In genomic region chr7:6556196-6556595, GRCh38 we compare ENCODE assay signal across 16 cellular contexts. TPM values are rescaled to one million over a fixed set of nuclear protein-coding genes. Genes with fewer than 3 reads are reported as not detected.
DNase-seq lines count a peak whose midpoint lies in the region; ATAC-seq, FAIRE-seq and TF ChIP-seq lines count a peak whose summit lies in the region.
"Had no signal": no experiment of that assay in that cellular context is flagged by ENCODE, and none has a peak within 500 bp of the region (broad histone marks: within the 10 kb centered on the region; RNA-seq: fewer than 3 reads in every experiment).

No MANE protein-coding gene starts in this region.

- DNase-seq in COLO668 (lab: John Stamatoyannopoulos, UW; ENCODE audit: unreplicated experiment) (peak; percentile 53), RPMI8226 (peak; percentile 58), HepG2 (ENCODE audit: low spot score) (no peak), upper lobe of left lung (no peak), hippocampal formation (lab: John Stamatoyannopoulos, UW) (no peak)
- no peak for DNase-seq in activated CD8-positive, alpha-beta memory T cell treated with anti-CD3 and anti-CD28 coated beads for 24 hours
- DNase-seq: CD4-positive, alpha-beta memory T cell; HCEC 1CT; IMR-90; NCI-H1930; T1000 had no signal

- in situ Hi-C loops in HepG2 (cut with HindIII; ENCODE audit: extremely low pct_ligation_motif_present, low pct_unique_long_range_greater_than_20kb): no loop called here

- intact Hi-C loops in HepG2 (cut with micrococcal nuclease; ENCODE audit: unreplicated experiment): no loop called here

- H3K4me1 ChIP-seq in HepG2 (ENCODE audit: insufficient read depth, low read length): no peaks in the 10 kb centered on the region
- H3K4me1 ChIP-seq in upper lobe of left lung: no peaks in the 10 kb centered on the region

- FAIRE-seq in HepG2 (lab: Jason Lieb, UNC): peak; percentile 51
- FAIRE-seq: islet of Langerhans had no signal

- no peaks in the 10 kb centered on the region for H3K36me3 ChIP-seq in HepG2 (replicated peaks in 1 of 2; ENCODE audit: control insufficient read depth in 1 of 2, insufficient read depth in 2 of 2, low read length in 2 of 2)
- no peaks in the 10 kb centered on the region for H3K36me3 ChIP-seq in upper lobe of left lung

- no peaks in the 10 kb centered on the region for H3K79me2 ChIP-seq in HepG2 (ENCODE audit: insufficient read depth, low read length)

- no peak overlapping the region for H3K4me3 ChIP-seq in GM12875 (ENCODE audit: low read depth, low read length)
- H3K4me3 ChIP-seq in HepG2 (replicated peaks in 1 of 3; ENCODE audit: insufficient read depth in 1 of 3, low read depth in 2 of 3, low read length in 3 of 3): no peak overlapping the region
- H3K4me3 ChIP-seq in upper lobe of left lung: no peak overlapping the region

- H3K27ac ChIP-seq in HepG2 (ENCODE audit: extremely low read length, insufficient read depth, low read length) (no peak overlapping the region), upper lobe of left lung (no peak overlapping the region)

- TF ChIP-seq POLR2A in HepG2 (IDR thresholded peaks at IDR 0.05; ENCODE audit: insufficient read depth in 1 of 2, low read depth in 2 of 2, low read length in 2 of 2) (no peak), upper lobe of left lung (IDR thresholded peaks at IDR 0.05) (no peak)

- BruUV-seq in HepG2 (replicated peaks; lab: Mats Ljungman, UMichigan): no TSS peak

- 50% methylated on average over 2 of the region's 6 CpGs for WGBS in HepG2 (ENCODE audit: low lambda C conversion rate)
- WGBS in upper lobe of left lung, 2 donors: 68 to 100% methylated on average over 2 to 6 of the region's 6 CpGs

- peak; percentile 44; the same call in 1 of the 2 replicates for TF ChIP-seq CTCF in GM12875 (IDR thresholded peaks at IDR 0.05; ENCODE audit: borderline replicate concordance, insufficient read depth, low read depth, low read length)
- peak; percentile 73 for TF ChIP-seq CTCF in HepG2 (CRISPR knock-in tag; IDR thresholded peaks at IDR 0.05)
- no peak for TF ChIP-seq CTCF in upper lobe of left lung (IDR thresholded peaks at IDR 0.05)

- POLR2A ChIA-PET in HepG2 (lab: Yijun Ruan, JAX): no interaction called here

- H3K4me2 ChIP-seq in HepG2 (ENCODE audit: low read depth, low read length): no peak overlapping the region

- peak; percentile 70 for ATAC-seq in HepG2
- no peak for ATAC-seq in upper lobe of left lung (ENCODE audit: low FRiP score in 2 of 2)
- no peak for ATAC-seq in HG02852 (IDR thresholded peaks at IDR 0.05; ENCODE audit: unreplicated experiment)
- ATAC-seq: sciatic nerve had no signal

- no peaks in the 10 kb centered on the region for H4K20me1 ChIP-seq in HepG2 (ENCODE audit: insufficient read depth, low read length)

- H3K9me3 ChIP-seq in HepG2 (ENCODE audit: low read length): no peaks in the 10 kb centered on the region
- no peaks in the 10 kb centered on the region for H3K9me3 ChIP-seq in upper lobe of left lung

- no peaks in the 10 kb centered on the region for H3K27me3 ChIP-seq in HepG2 (ENCODE audit: control insufficient read depth in 1 of 2, insufficient read depth in 2 of 2, low read length in 2 of 2)
- no peaks in the 10 kb centered on the region for H3K27me3 ChIP-seq in upper lobe of left lung

- CTCF ChIA-PET in HepG2 (lab: Yijun Ruan, JAX; ENCODE audit: low intra/inter-chr PET ratio, low total read pairs): no interaction called here

- no peak overlapping the region for H3K9ac ChIP-seq in HepG2 (ENCODE audit: insufficient read depth, low read depth, low read length)

- H2AFZ ChIP-seq in HepG2 (ENCODE audit: low read length): no peak overlapping the region

- no peak for TF ChIP-seq EP300 in HepG2 (IDR thresholded peaks at IDR 0.05; ENCODE audit: low read depth in 2 of 2, low read length in 2 of 2)
- TF ChIP-seq EP300 in HepG2 (CRISPR knock-in tag; IDR thresholded peaks at IDR 0.05; ENCODE audit: borderline replicate concordance): no peak
- TF ChIP-seq EP300 in upper lobe of left lung (IDR thresholded peaks at IDR 0.05): no peak

- TF ChIP-seq RAD21 in HepG2 (CRISPR knock-in tag; IDR thresholded peaks at IDR 0.05): 0 out of 2 replicates have a peak, but pooled peaks have one; percentile 9

RNA-seq across cellular contexts. Expression of gene GRID2IP, which starts 4.9 kb away (rescaled TPM):
- not detected in 2 replicates for total RNA-seq in HepG2 (2016; rRNA removed; fragmentation: Illumina TruSeq; extraction: Trizol)
- not detected in 2 replicates for total RNA-seq in HepG2 (2016; cell fraction: cytosol; rRNA removed; fragmentation: Illumina TruSeq; extraction: Trizol; ENCODE audit: low read depth)
- 0.04 TPM in 1 of 2 replicates, not detected in the other for total RNA-seq in HepG2 (2016; cell fraction: insoluble cytoplasmic fraction; rRNA removed; fragmentation: Illumina TruSeq; extraction: Trizol)
- not detected in 2 replicates for total RNA-seq in HepG2 (2016; cell fraction: membrane; rRNA removed; fragmentation: Illumina TruSeq; extraction: Trizol)
- not detected in 2 replicates for total RNA-seq in HepG2 (2016; cell fraction: nucleus; rRNA removed; fragmentation: Illumina TruSeq; extraction: Trizol)
- 0.03 TPM in 1 of 2 replicates, not detected in the other for polyA plus RNA-seq in HepG2 (2011; rRNA removed)
- 0.01 TPM in 1 of 2 replicates, not detected in the other for polyA plus RNA-seq in HepG2 (2011; cell fraction: cytosol; rRNA removed)
- 0.27 and 0.42 TPM in 2 replicates for polyA plus RNA-seq in HepG2 (2011; cell fraction: nucleus; rRNA removed)
- polyA plus RNA-seq in HepG2 (2012): not detected in 2 replicates
- polyA plus RNA-seq in HepG2 (2016; cell fraction: cytosol; fragmentation: Illumina TruSeq; extraction: Trizol; ENCODE audit: low read depth): not detected in 2 replicates
- polyA plus RNA-seq in HepG2 (2016; cell fraction: insoluble cytoplasmic fraction; fragmentation: Illumina TruSeq; extraction: Trizol; ENCODE audit: low read depth): not detected in 2 replicates
- polyA plus RNA-seq in HepG2 (2016; cell fraction: membrane; fragmentation: Illumina TruSeq; extraction: Trizol; ENCODE audit: low read depth): not detected in 2 replicates
- not detected in 2 replicates for polyA plus RNA-seq in HepG2 (2016; cell fraction: nucleus; fragmentation: Illumina TruSeq; extraction: Trizol; ENCODE audit: insufficient read depth, low read depth)
- polyA minus RNA-seq in HepG2 (2011; rRNA and poly(A)+ RNA removed; ENCODE audit: low replicate concordance): 0.20 TPM in 1 of 2 replicates, not detected in the other
- polyA minus RNA-seq in HepG2 (2011; cell fraction: cytosol; rRNA and poly(A)+ RNA removed): not detected in 2 replicates
- polyA minus RNA-seq in HepG2 (2011; cell fraction: nucleus; rRNA and poly(A)+ RNA removed): 0.13 and 0.25 TPM in 2 replicates
- 1 to 10 TPM in 2 of 6 donors, under 1 TPM in 3, not detected in 1; 0.30 to 1.3 (median 0.63) TPM for total RNA-seq in upper lobe of left lung
- total RNA-seq: IMR-90, RPMI7951 had no signal
- polyA plus RNA-seq: IMR-90 had no signal

RNA-seq across cellular contexts. Expression of gene ZDHHC4, which starts 21.1 kb away (rescaled TPM):
- total RNA-seq in HepG2 (2016; rRNA removed; fragmentation: Illumina TruSeq; extraction: Trizol) (65.4 and 83.2 TPM in 2 replicates), upper lobe of left lung (10 to 100 TPM; 24.2 to 57.9 (median 48.4) TPM)
- total RNA-seq in HepG2 (2016; cell fraction: cytosol; rRNA removed; fragmentation: Illumina TruSeq; extraction: Trizol; ENCODE audit: low read depth): 226 and 246 TPM in 2 replicates
- total RNA-seq in HepG2 (2016; cell fraction: insoluble cytoplasmic fraction; rRNA removed; fragmentation: Illumina TruSeq; extraction: Trizol): 68.5 and 81.1 TPM in 2 replicates
- total RNA-seq in HepG2 (2016; cell fraction: membrane; rRNA removed; fragmentation: Illumina TruSeq; extraction: Trizol): 224 and 257 TPM in 2 replicates
- total RNA-seq in HepG2 (2016; cell fraction: nucleus; rRNA removed; fragmentation: Illumina TruSeq; extraction: Trizol): 64.6 and 66.3 TPM in 2 replicates
- polyA plus RNA-seq in HepG2 (2011; rRNA removed): 164 and 188 TPM in 2 replicates
- polyA plus RNA-seq in HepG2 (2011; cell fraction: cytosol; rRNA removed): 211 and 259 TPM in 2 replicates
- 123 and 147 TPM in 2 replicates for polyA plus RNA-seq in HepG2 (2011; cell fraction: nucleus; rRNA removed)
- polyA plus RNA-seq in HepG2 (2012): 113 and 117 TPM in 2 replicates
- polyA plus RNA-seq in HepG2 (2016; cell fraction: cytosol; fragmentation: Illumina TruSeq; extraction: Trizol; ENCODE audit: low read depth): 267 and 344 TPM in 2 replicates
- 67.4 and 79.0 TPM in 2 replicates for polyA plus RNA-seq in HepG2 (2016; cell fraction: insoluble cytoplasmic fraction; fragmentation: Illumina TruSeq; extraction: Trizol; ENCODE audit: low read depth)
- polyA plus RNA-seq in HepG2 (2016; cell fraction: membrane; fragmentation: Illumina TruSeq; extraction: Trizol; ENCODE audit: low read depth): 232 and 277 TPM in 2 replicates
- polyA plus RNA-seq in HepG2 (2016; cell fraction: nucleus; fragmentation: Illumina TruSeq; extraction: Trizol; ENCODE audit: insufficient read depth, low read depth): 95.8 and 95.9 TPM in 2 replicates
- 201 and 369 TPM in 2 replicates for polyA minus RNA-seq in HepG2 (2011; rRNA and poly(A)+ RNA removed; ENCODE audit: low replicate concordance)
- polyA minus RNA-seq in HepG2 (2011; cell fraction: cytosol; rRNA and poly(A)+ RNA removed): 60.4 and 76.0 TPM in 2 replicates
- 68.5 and 88.6 TPM in 2 replicates for polyA minus RNA-seq in HepG2 (2011; cell fraction: nucleus; rRNA and poly(A)+ RNA removed)

RNA-seq across cellular contexts. Expression of gene INTS15, which starts 33.6 kb away (rescaled TPM):
- total RNA-seq in HepG2 (2016; rRNA removed; fragmentation: Illumina TruSeq; extraction: Trizol): 8.7 and 16.3 TPM in 2 replicates
- total RNA-seq in HepG2 (2016; cell fraction: cytosol; rRNA removed; fragmentation: Illumina TruSeq; extraction: Trizol; ENCODE audit: low read depth): 6.0 and 7.2 TPM in 2 replicates
- 9.9 and 14.0 TPM in 2 replicates for total RNA-seq in HepG2 (2016; cell fraction: insoluble cytoplasmic fraction; rRNA removed; fragmentation: Illumina TruSeq; extraction: Trizol)
- 11.2 and 14.4 TPM in 2 replicates for total RNA-seq in HepG2 (2016; cell fraction: membrane; rRNA removed; fragmentation: Illumina TruSeq; extraction: Trizol)
- 11.9 and 12.9 TPM in 2 replicates for total RNA-seq in HepG2 (2016; cell fraction: nucleus; rRNA removed; fragmentation: Illumina TruSeq; extraction: Trizol)
- polyA plus RNA-seq in HepG2 (2011; rRNA removed): 23.3 and 25.7 TPM in 2 replicates
- polyA plus RNA-seq in HepG2 (2011; cell fraction: cytosol; rRNA removed): 20.5 and 21.6 TPM in 2 replicates
- 35.7 and 36.4 TPM in 2 replicates for polyA plus RNA-seq in HepG2 (2011; cell fraction: nucleus; rRNA removed)
- polyA plus RNA-seq in HepG2 (2012): 15.0 and 22.4 TPM in 2 replicates
- 8.3 and 10.5 TPM in 2 replicates for polyA plus RNA-seq in HepG2 (2016; cell fraction: cytosol; fragmentation: Illumina TruSeq; extraction: Trizol; ENCODE audit: low read depth)
- 14.6 and 18.9 TPM in 2 replicates for polyA plus RNA-seq in HepG2 (2016; cell fraction: insoluble cytoplasmic fraction; fragmentation: Illumina TruSeq; extraction: Trizol; ENCODE audit: low read depth)
- 17.1 and 18.2 TPM in 2 replicates for polyA plus RNA-seq in HepG2 (2016; cell fraction: membrane; fragmentation: Illumina TruSeq; extraction: Trizol; ENCODE audit: low read depth)
- polyA plus RNA-seq in HepG2 (2016; cell fraction: nucleus; fragmentation: Illumina TruSeq; extraction: Trizol; ENCODE audit: insufficient read depth, low read depth): 25.3 and 31.3 TPM in 2 replicates
- 22.2 and 22.4 TPM in 2 replicates for polyA minus RNA-seq in HepG2 (2011; rRNA and poly(A)+ RNA removed; ENCODE audit: low replicate concordance)
- 9.6 and 10.0 TPM in 2 replicates for polyA minus RNA-seq in HepG2 (2011; cell fraction: cytosol; rRNA and poly(A)+ RNA removed)
- polyA minus RNA-seq in HepG2 (2011; cell fraction: nucleus; rRNA and poly(A)+ RNA removed): 11.3 and 12.3 TPM in 2 replicates
- 10 to 100 TPM; 23.4 to 61.8 (median 35.4) TPM for total RNA-seq in upper lobe of left lung

RNA-seq across cellular contexts. Expression of gene ZNF853, which starts 59.2 kb away (rescaled TPM):
- total RNA-seq in HepG2 (2016; rRNA removed; fragmentation: Illumina TruSeq; extraction: Trizol) (2.1 and 2.5 TPM in 2 replicates), upper lobe of left lung (10 to 100 TPM in 2 of 6 donors, 1 to 10 TPM in 4; 2.9 to 11.9 (median 7.0) TPM)
- total RNA-seq in HepG2 (2016; cell fraction: cytosol; rRNA removed; fragmentation: Illumina TruSeq; extraction: Trizol; ENCODE audit: low read depth): 0.61 and 1.3 TPM in 2 replicates
- total RNA-seq in HepG2 (2016; cell fraction: insoluble cytoplasmic fraction; rRNA removed; fragmentation: Illumina TruSeq; extraction: Trizol): 1.9 and 2.0 TPM in 2 replicates
- 3.2 and 3.3 TPM in 2 replicates for total RNA-seq in HepG2 (2016; cell fraction: membrane; rRNA removed; fragmentation: Illumina TruSeq; extraction: Trizol)
- total RNA-seq in HepG2 (2016; cell fraction: nucleus; rRNA removed; fragmentation: Illumina TruSeq; extraction: Trizol): 1.5 and 1.9 TPM in 2 replicates
- 6.2 and 10.8 TPM in 2 replicates for polyA plus RNA-seq in HepG2 (2011; rRNA removed)
- 7.2 and 8.2 TPM in 2 replicates for polyA plus RNA-seq in HepG2 (2011; cell fraction: cytosol; rRNA removed)
- 4.4 and 5.8 TPM in 2 replicates for polyA plus RNA-seq in HepG2 (2011; cell fraction: nucleus; rRNA removed)
- 4.2 and 5.1 TPM in 2 replicates for polyA plus RNA-seq in HepG2 (2012)
- polyA plus RNA-seq in HepG2 (2016; cell fraction: cytosol; fragmentation: Illumina TruSeq; extraction: Trizol; ENCODE audit: low read depth): 1.6 and 1.7 TPM in 2 replicates
- 3.6 and 4.7 TPM in 2 replicates for polyA plus RNA-seq in HepG2 (2016; cell fraction: insoluble cytoplasmic fraction; fragmentation: Illumina TruSeq; extraction: Trizol; ENCODE audit: low read depth)
- 4.5 and 5.2 TPM in 2 replicates for polyA plus RNA-seq in HepG2 (2016; cell fraction: membrane; fragmentation: Illumina TruSeq; extraction: Trizol; ENCODE audit: low read depth)
- 3.6 and 4.1 TPM in 2 replicates for polyA plus RNA-seq in HepG2 (2016; cell fraction: nucleus; fragmentation: Illumina TruSeq; extraction: Trizol; ENCODE audit: insufficient read depth, low read depth)
- 0.16 and 14.3 TPM in 2 replicates for polyA minus RNA-seq in HepG2 (2011; rRNA and poly(A)+ RNA removed; ENCODE audit: low replicate concordance)
- 6.0 and 8.6 TPM in 2 replicates for polyA minus RNA-seq in HepG2 (2011; cell fraction: cytosol; rRNA and poly(A)+ RNA removed)
- 1.7 and 2.9 TPM in 2 replicates for polyA minus RNA-seq in HepG2 (2011; cell fraction: nucleus; rRNA and poly(A)+ RNA removed)

Comparison
In these comparisons a context has a peak if more than half of its experiments do, and no peak if none do; other contexts are left out.
1. DNase-seq: peak in COLO668 (single experiment) and RPMI8226 (single experiment); none in HepG2 (single experiment), upper lobe of left lung (0 of 2), activated CD8-positive, alpha-beta memory T cell treated with anti-CD3 and anti-CD28 coated beads for 24 hours (single experiment) and hippocampal formation (0 of 2).
2. CTCF ChIP-seq: peak in GM12875 (single experiment) and HepG2 (single experiment); none in upper lobe of left lung (0 of 6).